8 cellular contexts compared by ENCODE assay signal in the genomic region with DNA sequence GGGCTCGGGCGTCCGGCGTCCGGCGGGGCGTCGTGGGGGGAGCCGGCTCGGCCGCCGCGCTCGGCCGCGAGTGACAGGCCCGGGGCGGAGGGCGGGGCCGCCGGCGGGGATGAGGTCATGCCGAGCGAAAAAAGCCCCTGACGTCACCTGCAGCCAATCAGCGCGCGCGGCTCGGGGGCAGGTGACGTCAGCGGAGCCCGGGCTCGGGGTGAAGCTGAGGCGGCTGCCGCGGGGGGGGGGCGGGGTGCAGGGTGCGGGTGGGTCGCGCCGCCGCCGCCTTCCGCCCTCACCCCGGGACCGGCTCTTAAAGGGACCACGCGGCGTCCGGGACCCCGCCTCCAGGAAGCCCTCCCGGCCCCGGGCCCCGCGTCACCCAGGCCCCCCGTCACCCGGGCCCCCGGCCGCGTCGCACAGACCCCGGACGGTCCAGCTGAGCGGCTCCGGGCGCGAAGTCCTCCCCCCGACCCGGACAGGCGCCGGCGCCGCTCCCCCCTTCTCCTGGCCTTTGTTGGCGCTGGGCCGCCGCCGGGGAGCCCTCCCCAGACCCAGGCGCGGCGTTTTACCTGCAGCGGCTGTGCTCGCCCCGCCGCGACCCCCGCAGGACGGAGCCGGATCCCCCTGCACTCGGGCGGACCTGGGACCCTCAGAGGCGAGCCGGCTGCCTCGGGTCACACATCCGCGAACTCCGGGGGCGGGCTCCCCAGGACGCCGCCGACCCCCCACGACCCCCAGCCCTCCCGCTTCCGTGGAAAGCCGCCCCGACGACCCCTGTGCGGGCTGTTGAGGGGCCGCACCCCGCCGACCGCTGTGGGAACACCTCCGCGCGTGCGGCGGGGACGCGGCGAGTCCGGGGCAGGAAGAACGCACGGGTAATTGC. TPM values are rescaled to one million over a fixed set of nuclear protein-coding genes. Genes with fewer than 3 reads are reported as not detected.
DNase-seq lines count a peak whose midpoint lies in the region; ATAC-seq and TF ChIP-seq lines count a peak whose summit lies in the region.

Gene DUSP8 (minus strand): TSS at position 72 of the 877 bp plus-strand sequence. CDS start 6,445 bp downstream, outside the sequence.

- intact Hi-C loops in lower leg skin (cut with DNase I; ENCODE audit: low total_unique reads) = no loop called here

- peaks cover 71% of the 10 kb centered on the region for H3K27me3 ChIP-seq in ectodermal cell (ENCODE audit: control insufficient read depth, insufficient read depth, low read length, poor library complexity, severe bottlenecking)

- TF ChIP-seq CTCF in lower leg skin (IDR thresholded peaks at IDR 0.05) = no peak

- no peaks in the 10 kb centered on the region for H3K36me3 ChIP-seq in ectodermal cell (ENCODE audit: control insufficient read depth, insufficient read depth, low read length)

- TF ChIP-seq POLR2A in lower leg skin (IDR thresholded peaks at IDR 0.05) = no peak

- H3K9me3 ChIP-seq in ectodermal cell (ENCODE audit: control insufficient read depth, low read length) = no peaks in the 10 kb centered on the region

- 1% methylated on average over 123 of the region's 123 CpGs for WGBS in ectodermal cell, 2 experiments
- 0 to 2% methylated on average over 9 to 52 of the region's 123 CpGs for WGBS in lower leg skin, 2 donors

- H3K4me3 ChIP-seq in ectodermal cell (ENCODE audit: insufficient read depth, low read depth, low read length) = peak within 1 kb of the TSS; percentile 39
- peak within 1 kb of the TSS; percentile 33 for H3K4me3 ChIP-seq in lower leg skin (ENCODE audit: low read depth, poor library complexity, severe bottlenecking)

- no peak within 1 kb of the TSS for H3K27ac ChIP-seq in ectodermal cell (ENCODE audit: insufficient read depth, low read depth, low read length, poor library complexity, severe bottlenecking)

- DNase-seq in NCI-H69 (lab: John Stamatoyannopoulos, UW) (peak; percentile 97), lower leg skin (ENCODE audit: low spot score in 2 of 2) (peak; percentile 76 to 98)
- DNase-seq in activated CD8-positive, alpha-beta memory T cell treated with anti-CD3 and anti-CD28 coated beads for 24 hours = peak; percentile 94
- peak; percentile 93 for DNase-seq in stimulated activated CD4-positive, alpha-beta T cell treated with anti-CD3 and anti-CD28 coated beads, Interleukin-2, amount 100 ng/mL, for 4 hours (ENCODE audit: low read depth)

- peak; percentile 70 for ATAC-seq in GM18502 (IDR thresholded peaks at IDR 0.05; ENCODE audit: poor library complexity, unreplicated experiment)
- peak; percentile 62 for ATAC-seq in HG03280 (IDR thresholded peaks at IDR 0.05; ENCODE audit: unreplicated experiment)
- ATAC-seq in GM21786 (IDR thresholded peaks at IDR 0.05; ENCODE audit: unreplicated experiment) = no peak

- H3K4me1 ChIP-seq in ectodermal cell (ENCODE audit: control insufficient read depth, insufficient read depth, low read length) = peaks cover 18% of the 10 kb centered on the region

RNA-seq across cellular contexts. Expression of gene DUSP8, which starts in this region (rescaled TPM):
- 1.4 TPM for polyA plus RNA-seq in ectodermal cell (2013, experiment 1 of 4)
- polyA plus RNA-seq in ectodermal cell (2013, experiment 2 of 4) = 2.3 TPM
- polyA plus RNA-seq in ectodermal cell (2013, experiment 3 of 4) = 1.9 TPM
- polyA plus RNA-seq in ectodermal cell (2013, experiment 4 of 4) = 2.4 TPM
- 10 to 100 TPM in 1 of 4 donors, 1 to 10 TPM in 3; 4.0 to 11.6 (median 5.9) TPM for total RNA-seq in lower leg skin
